ENCODE assay signal across 20 cellular contexts in genomic region chr22:29627196-29627535, GRCh38. TPM values are rescaled to one million over a fixed set of nuclear protein-coding genes. Genes with fewer than 3 reads are reported as not detected.
A peak's percentile ranks its signal among the peaks of the same experiment; 100 is the strongest.
DNase-seq lines count a peak whose midpoint lies in the region; ATAC-seq, FAIRE-seq and TF ChIP-seq lines count a peak whose summit lies in the region.
"Had no signal": no experiment of that assay in that cellular context is flagged by ENCODE, and none has a peak within 500 bp of the region (broad histone marks: within the 10 kb centered on the region; RNA-seq: fewer than 3 reads in every experiment).

No MANE protein-coding gene starts in this region.

- H3K4me1 ChIP-seq in mammary epithelial cell (ENCODE audit: insufficient read depth, low read length) (peaks cover 61% of the 10 kb centered on the region), breast epithelium (peaks cover 4 to 23% of the 10 kb centered on the region in 2 donors), SJSA1 (replicated peaks) (peaks cover 78% of the 10 kb centered on the region), keratinocyte (ENCODE audit: control insufficient read depth, extremely low read depth, insufficient read depth, low read length) (peaks cover 54% of the 10 kb centered on the region)

- no peak for TF ChIP-seq POLR2A in breast epithelium (IDR thresholded peaks at IDR 0.05)

- DNase-seq in mammary epithelial cell: no peak
- DNase-seq in breast epithelium (ENCODE audit: low spot score in 2 of 2): no peak
- no peak for DNase-seq in SJSA1 (ENCODE audit: low read depth in 1 of 2, low spot score in 2 of 2)
- no peak for DNase-seq in keratinocyte (ENCODE audit: low read depth, low spot score)
- DNase-seq in stimulated activated CD4-positive, alpha-beta T cell treated with anti-CD3 and anti-CD28 coated beads, Interleukin-12 subunit alpha, Interleukin-12 subunit beta, amount 100 ng/mL, for 4 hours: no peak
- DNase-seq in activated CD4-positive, CD25-positive, alpha-beta regulatory T cell treated with anti-CD3 and anti-CD28 coated beads, Interleukin-2, amount 50 U/mL, for 72 hours: no peak
- DNase-seq: 8988T, COR-L47, KG1, NCI-H1048, NCI-H146, NCI-H2107, Peyer's patch, SHP77 had no signal

- peak; percentile 39 for FAIRE-seq in keratinocyte (lab: Jason Lieb, UNC)
- FAIRE-seq: GM18507 had no signal

- TF ChIP-seq CTCF in mammary epithelial cell (conservative IDR thresholded peaks at IDR 0.05 in 1 of 2, IDR thresholded peaks at IDR 0.05 in 1 of 2; ENCODE audit: extremely low read depth in 1 of 2, insufficient read depth in 1 of 2, low read depth in 1 of 2, low read length in 2 of 2): no peak
- no peak for TF ChIP-seq CTCF in breast epithelium (IDR thresholded peaks at IDR 0.05)
- TF ChIP-seq CTCF in keratinocyte (optimal IDR thresholded peaks at IDR 0.05 in 1 of 3, IDR thresholded peaks at IDR 0.05 in 1 of 3, conservative IDR thresholded peaks at IDR 0.05 in 1 of 3; ENCODE audit: extremely low read depth in 1 of 3, insufficient read depth in 2 of 3, low read length in 3 of 3): no peak

- H2AFZ ChIP-seq in mammary epithelial cell (ENCODE audit: low read depth, low read length) (no peak overlapping the region), keratinocyte (ENCODE audit: control insufficient read depth, low read length) (no peak overlapping the region)

- dilution Hi-C loops in mammary epithelial cell (cut with HindIII; ENCODE audit: low sequenced_read_pairs): no loop called here
- dilution Hi-C loops in keratinocyte (cut with MboI; ENCODE audit: extremely low pct_ligation_motif_present, low sequenced_read_pairs): no loop called here

- BruUV-seq in mammary epithelial cell (replicated peaks; lab: Mats Ljungman, UMichigan): no TSS peak

- CTCF ChIA-PET in mammary epithelial cell (lab: Charles Lee; ENCODE audit: low non-redundant PET): interaction anchor here (0.6 to 0.7 kb wide), 2 partner anchors 74 to 485 kb away, joined by 3 to 4 read pairs; partner anchors contain the start of gene THOC5

- no peak overlapping the region for H3K9ac ChIP-seq in mammary epithelial cell (ENCODE audit: insufficient read depth, low read length)
- no peak overlapping the region for H3K9ac ChIP-seq in keratinocyte (ENCODE audit: control insufficient read depth, extremely low read depth, insufficient read depth, low read length)

- ATAC-seq in HG03159 (IDR thresholded peaks at IDR 0.05; ENCODE audit: unreplicated experiment) (no peak), HG03565 (IDR thresholded peaks at IDR 0.05; ENCODE audit: unreplicated experiment) (no peak)

- H4K20me1 ChIP-seq in mammary epithelial cell (ENCODE audit: insufficient read depth, low read length) (no peaks in the 10 kb centered on the region), keratinocyte (ENCODE audit: control insufficient read depth, extremely low read depth, insufficient read depth, low read length) (no peaks in the 10 kb centered on the region)

- H3K27ac ChIP-seq in mammary epithelial cell (ENCODE audit: insufficient read depth, low read depth, low read length): peak overlapping the region; percentile 65
- H3K27ac ChIP-seq in breast epithelium: peak overlapping the region in 1 of 2 donors; percentile 50
- H3K27ac ChIP-seq in SJSA1: peak overlapping the region; percentile 96
- H3K27ac ChIP-seq in keratinocyte (ENCODE audit: control insufficient read depth, insufficient read depth, low read length): peak overlapping the region; percentile 44
- H3K27ac ChIP-seq: C4-2B, HL-60, Peyer's patch had no signal

- H3K4me3 ChIP-seq in mammary epithelial cell (replicated peaks in 1 of 3; ENCODE audit: insufficient read depth in 1 of 3, low read depth in 2 of 3, low read length in 3 of 3) (no peak overlapping the region), breast epithelium (no peak overlapping the region), SJSA1 (no peak overlapping the region), keratinocyte (ENCODE audit: control insufficient read depth in 2 of 3, extremely low read depth in 1 of 3, insufficient read depth in 2 of 3, low read depth in 1 of 3, low read length in 3 of 3) (no peak overlapping the region)
- H3K4me3 ChIP-seq: HAP-1, Peyer's patch had no signal

- intact Hi-C loops in mammary epithelial cell (cut with micrococcal nuclease) (loop anchor here (2.0 to 5.0 kb wide), 5 partner anchors 34 to 462 kb away; partner anchors contain the start of gene THOC5), breast epithelium (cut with DNase I; ENCODE audit: low total_unique reads) (no loop called here)

- H3K4me2 ChIP-seq in mammary epithelial cell (ENCODE audit: insufficient read depth, low read depth, low read length) (peak overlapping the region; percentile 65), keratinocyte (ENCODE audit: control insufficient read depth, extremely low read depth, insufficient read depth, low read depth, low read length) (peak overlapping the region; percentile 62)

- H3K36me3 ChIP-seq in mammary epithelial cell (ENCODE audit: insufficient read depth, low read length): peaks cover 1% of the 10 kb centered on the region
- no peaks in the 10 kb centered on the region for H3K36me3 ChIP-seq in breast epithelium
- H3K36me3 ChIP-seq in SJSA1: no peaks in the 10 kb centered on the region; the same call in none of the 2 replicates
- peaks cover 0 to 14% of the 10 kb centered on the region in 2 experiments for H3K36me3 ChIP-seq in keratinocyte (ENCODE audit: control insufficient read depth in 2 of 2, extremely low read depth in 1 of 2, insufficient read depth in 2 of 2, low read length in 2 of 2)
- H3K36me3 ChIP-seq: HAP-1, Peyer's patch had no signal

- in situ Hi-C loops in mammary epithelial cell (cut with MboI; ENCODE audit: low sequenced_read_pairs in 2 of 2): no loop called here

- H3K79me2 ChIP-seq in mammary epithelial cell (ENCODE audit: insufficient read depth, low read length) (peaks cover 93% of the 10 kb centered on the region), keratinocyte (ENCODE audit: control insufficient read depth, insufficient read depth, low read length) (peaks cover 79% of the 10 kb centered on the region)

- H3K9me3 ChIP-seq in mammary epithelial cell (replicated peaks; ENCODE audit: insufficient read depth, low read length): no peaks in the 10 kb centered on the region
- no peaks in the 10 kb centered on the region for H3K9me3 ChIP-seq in breast epithelium
- no peaks in the 10 kb centered on the region for H3K9me3 ChIP-seq in SJSA1 (replicated peaks)
- no peaks in the 10 kb centered on the region for H3K9me3 ChIP-seq in keratinocyte (ENCODE audit: control insufficient read depth, low read depth, low read length)
- H3K9me3 ChIP-seq: HAP-1, Peyer's patch had no signal

- H3K27me3 ChIP-seq in mammary epithelial cell (ENCODE audit: insufficient read depth, low read length): no peaks in the 10 kb centered on the region
- H3K27me3 ChIP-seq in breast epithelium: no peaks in the 10 kb centered on the region
- no peaks in the 10 kb centered on the region for H3K27me3 ChIP-seq in SJSA1 (replicated peaks)
- no peaks in the 10 kb centered on the region for H3K27me3 ChIP-seq in keratinocyte (ENCODE audit: control insufficient read depth, extremely low read depth, insufficient read depth, low read length)
- H3K27me3 ChIP-seq: Peyer's patch had no signal

- H3K9me1 ChIP-seq in keratinocyte (ENCODE audit: control insufficient read depth, extremely low read depth, insufficient read depth, low read length): peaks cover 2% of the 10 kb centered on the region

- WGBS in mammary epithelial cell (ENCODE audit: low coverage, missing lambda C conversion rate): 68% methylated on average over 2 of the region's 3 CpGs

RNA-seq across cellular contexts. Expression of gene NF2, which starts 23.7 kb away (rescaled TPM):
- total RNA-seq in mammary epithelial cell (100 to 1,000 TPM in 1 of 2 donors, 10 to 100 TPM in 1; 95.2 to 138 TPM), breast epithelium (10 to 100 TPM; 21.1 to 36.1 (median 31.8) TPM)
- polyA plus RNA-seq in mammary epithelial cell (58.3 TPM), keratinocyte (23.2 to 112 TPM (median 50.2 TPM) in 3 replicates)
- polyA minus RNA-seq in mammary epithelial cell (140 TPM), keratinocyte (47.2 to 164 TPM (median 91.6 TPM) in 3 replicates)
- 105 and 151 TPM in 2 replicates for total RNA-seq in SJSA1 (2014; rRNA removed; shearing (Covaris generic))
- polyA plus RNA-seq in keratinocyte (2011; ENCODE audit: low read depth): 13.5 TPM
- 52.7 and 56.2 TPM in 2 replicates for polyA plus RNA-seq in keratinocyte (2011; cell fraction: cytosol; rRNA removed)
- polyA plus RNA-seq in keratinocyte (2011; cell fraction: nucleus; rRNA removed): 72.7 and 76.5 TPM in 2 replicates
- 17.9 and 74.8 TPM in 2 replicates for polyA plus RNA-seq in keratinocyte (2012; ENCODE audit: low replicate concordance)
- polyA minus RNA-seq in keratinocyte (2011; cell fraction: cytosol; rRNA and poly(A)+ RNA removed): 77.5 TPM
- 46.5 and 81.8 TPM in 2 replicates for polyA minus RNA-seq in keratinocyte (2011; cell fraction: nucleus; rRNA and poly(A)+ RNA removed)

RNA-seq across cellular contexts. Expression of gene NIPSNAP1, which starts 46.3 kb away (rescaled TPM):
- 10 to 100 TPM; 48.6 to 63.0 TPM for total RNA-seq in mammary epithelial cell
- 42.7 TPM for polyA plus RNA-seq in mammary epithelial cell
- polyA minus RNA-seq in mammary epithelial cell: 33.6 TPM
- 10 to 100 TPM in 2 of 3 donors, 1 to 10 TPM in 1; 7.4 to 29.3 (median 28.5) TPM for total RNA-seq in breast epithelium
- total RNA-seq in SJSA1 (2014; rRNA removed; shearing (Covaris generic)): 29.4 and 34.5 TPM in 2 replicates
- polyA plus RNA-seq in keratinocyte: 58.3 to 63.1 TPM (median 61.3 TPM) in 3 replicates
- polyA plus RNA-seq in keratinocyte (2011; ENCODE audit: low read depth): 10.3 TPM
- 55.8 and 56.6 TPM in 2 replicates for polyA plus RNA-seq in keratinocyte (2011; cell fraction: cytosol; rRNA removed)
- polyA plus RNA-seq in keratinocyte (2011; cell fraction: nucleus; rRNA removed): 38.1 and 43.8 TPM in 2 replicates
- polyA plus RNA-seq in keratinocyte (2012; ENCODE audit: low replicate concordance): 20.6 and 59.3 TPM in 2 replicates
- polyA minus RNA-seq in keratinocyte: 35.8 to 47.7 TPM (median 43.7 TPM) in 3 replicates
- 50.1 TPM for polyA minus RNA-seq in keratinocyte (2011; cell fraction: cytosol; rRNA and poly(A)+ RNA removed)
- polyA minus RNA-seq in keratinocyte (2011; cell fraction: nucleus; rRNA and poly(A)+ RNA removed): 15.6 and 23.6 TPM in 2 replicates
